Comparison of ENCODE assay signal across 13 cellular contexts in the genomic region with DNA sequence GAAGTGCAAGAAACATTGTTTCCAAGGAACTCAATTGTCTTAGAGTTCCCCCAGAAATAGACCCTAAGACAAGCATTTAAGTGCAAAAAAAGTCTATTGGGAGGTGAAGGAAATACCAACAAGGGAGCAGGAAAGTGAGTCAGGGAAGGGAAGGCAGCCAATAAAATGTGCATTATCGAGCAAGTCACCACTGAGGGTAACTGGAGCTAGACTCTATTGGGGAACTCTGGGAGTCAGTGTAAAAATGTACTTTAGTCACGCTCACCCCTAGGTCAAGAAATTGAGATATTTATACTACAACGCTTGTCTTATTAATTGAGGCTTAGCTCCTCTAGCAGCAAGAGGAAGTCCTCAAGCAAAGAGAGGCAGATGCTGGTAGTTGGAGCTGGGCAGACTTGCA.
A peak's percentile ranks its signal among the peaks of the same experiment; 100 is the strongest.
DNase-seq lines count a peak whose midpoint lies in the region; ATAC-seq and TF ChIP-seq lines count a peak whose summit lies in the region.
"Had no signal": no experiment of that assay in that cellular context is flagged by ENCODE, and none has a peak within 500 bp of the region (broad histone marks: within the 10 kb centered on the region; RNA-seq: fewer than 3 reads in every experiment).

No MANE protein-coding gene starts in this region.

- TF ChIP-seq CTCF in epithelial cell of esophagus (IDR thresholded peaks at IDR 0.05; ENCODE audit: insufficient read depth, low read depth, low read length, missing control alignments) = no peak
- no peak for TF ChIP-seq CTCF in endodermal cell (conservative IDR thresholded peaks at IDR 0.05)

- H3K27me3 Mint-ChIP-seq in CD4-positive, CD25-positive, alpha-beta regulatory T cell = no peaks in the 10 kb centered on the region
- no peaks in the 10 kb centered on the region for H3K27me3 Mint-ChIP-seq in endodermal cell (ENCODE audit: insufficient read depth)

- peaks cover 7% of the 10 kb centered on the region for H3K36me3 Mint-ChIP-seq in CD4-positive, CD25-positive, alpha-beta regulatory T cell
- no peaks in the 10 kb centered on the region for H3K36me3 Mint-ChIP-seq in endodermal cell (ENCODE audit: low read depth)

- no peak overlapping the region for H3K4me3 ChIP-seq in CD4-positive, CD25-positive, alpha-beta regulatory T cell (ENCODE audit: low read depth, low read length)
- H3K4me3 ChIP-seq in epithelial cell of esophagus (ENCODE audit: low read length) = no peak overlapping the region
- no peak overlapping the region for H3K4me3 ChIP-seq in endodermal cell (ENCODE audit: low read length)
- H3K4me3 ChIP-seq: ovary had no signal

- peaks cover 1 to 13% (median 6%) of the 10 kb centered on the region in 7 donors for H3K9me3 Mint-ChIP-seq in CD4-positive, CD25-positive, alpha-beta regulatory T cell
- H3K9me3 Mint-ChIP-seq in endodermal cell = peaks cover 11% of the 10 kb centered on the region

- H3K27ac ChIP-seq in CD4-positive, CD25-positive, alpha-beta regulatory T cell (ENCODE audit: insufficient read depth, low read length, poor library complexity, severe bottlenecking) = no peak overlapping the region
- no peak overlapping the region for H3K27ac ChIP-seq in endodermal cell (ENCODE audit: low read depth, low read length)
- H3K27ac ChIP-seq: ovary had no signal

- H3K4me1 Mint-ChIP-seq in CD4-positive, CD25-positive, alpha-beta regulatory T cell = peaks cover 8 to 28% (median 23%) of the 10 kb centered on the region in 4 donors
- no peaks in the 10 kb centered on the region for H3K4me1 Mint-ChIP-seq in endodermal cell

- no peaks in the 10 kb centered on the region for H3K4me1 ChIP-seq in CD4-positive, CD25-positive, alpha-beta regulatory T cell (ENCODE audit: control insufficient read depth, insufficient read depth, low read length, poor library complexity, severe bottlenecking)
- no peaks in the 10 kb centered on the region for H3K4me1 ChIP-seq in endodermal cell (ENCODE audit: control insufficient read depth, insufficient read depth, low read length)
- H3K4me1 ChIP-seq: Caco-2 had no signal

- peak overlapping the region in 2 of 3 donors; percentile 9 to 29 for H3K27ac Mint-ChIP-seq in CD4-positive, CD25-positive, alpha-beta regulatory T cell
- H3K27ac Mint-ChIP-seq in endodermal cell = no peak overlapping the region

- DNase-seq in CD4-positive, CD25-positive, alpha-beta regulatory T cell = no peak
- DNase-seq in RPMI7951 (ENCODE audit: low read depth) = peak; percentile 82
- DNase-seq in epithelial cell of esophagus (ENCODE audit: low read depth) = peak; percentile 61
- peak; percentile 21 for DNase-seq in mucosa of gallbladder (ENCODE audit: low spot score)
- no peak for DNase-seq in endodermal cell
- no peak for DNase-seq in DMS53 (lab: John Stamatoyannopoulos, UW)
- DNase-seq in KG1 (lab: John Stamatoyannopoulos, UW) = no peak
- DNase-seq: activated CD4-positive, alpha-beta T cell treated with anti-CD3 and anti-CD28 coated beads, Interleukin-2, amount 50 U/mL, for 1 hour; activated naive CD4-positive, alpha-beta T cell treated with anti-CD3 and anti-CD28 coated beads, Interleukin-2, amount 50 U/mL, for 16 hours; Caco-2; ovary; SW 1271 had no signal

- H3K9ac ChIP-seq in endodermal cell (ENCODE audit: extremely low read depth, low read length, poor library complexity, severe bottlenecking) = no peak overlapping the region

- WGBS in endodermal cell (ENCODE audit: insufficient coverage in 1 of 2, insufficient read length in 1 of 2), 2 experiments = 90 to 100% methylated on average over 2 to 3 of the region's 3 CpGs

- H3K27me3 ChIP-seq in CD4-positive, CD25-positive, alpha-beta regulatory T cell (ENCODE audit: control insufficient read depth, insufficient read depth, low read length) = no peaks in the 10 kb centered on the region
- H3K27me3 ChIP-seq in endodermal cell (ENCODE audit: control insufficient read depth, insufficient read depth, low read length, poor library complexity, severe bottlenecking) = no peaks in the 10 kb centered on the region
- H3K27me3 ChIP-seq: ovary had no signal

- H3K4me3 Mint-ChIP-seq in CD4-positive, CD25-positive, alpha-beta regulatory T cell = peak overlapping the region in 1 of 4 donors; percentile 17
- no peak overlapping the region for H3K4me3 Mint-ChIP-seq in endodermal cell

- no peak for ATAC-seq in CD4-positive, CD25-positive, alpha-beta regulatory T cell (ENCODE audit: low read depth in 2 of 2)
- ATAC-seq in HG02759 (IDR thresholded peaks at IDR 0.05; ENCODE audit: unreplicated experiment) = no peak

- no peaks in the 10 kb centered on the region for H3K36me3 ChIP-seq in CD4-positive, CD25-positive, alpha-beta regulatory T cell (ENCODE audit: control insufficient read depth, insufficient read depth, low read length)
- no peaks in the 10 kb centered on the region for H3K36me3 ChIP-seq in endodermal cell (ENCODE audit: control insufficient read depth, insufficient read depth, low read length)
- H3K36me3 ChIP-seq: ovary had no signal

- H3K9me3 ChIP-seq in CD4-positive, CD25-positive, alpha-beta regulatory T cell (ENCODE audit: control insufficient read depth in 2 of 2, low read length in 2 of 2) = no peaks in the 10 kb centered on the region
- H3K9me3 ChIP-seq in endodermal cell (ENCODE audit: control insufficient read depth, low read length) = no peaks in the 10 kb centered on the region
- H3K9me3 ChIP-seq: ovary had no signal

Comparison
In these comparisons a context has a peak if more than half of its experiments do, and no peak if none do; other contexts are left out.
1. DNase-seq: peak in RPMI7951 (single experiment), epithelial cell of esophagus (single experiment) and mucosa of gallbladder (single experiment); none in CD4-positive, CD25-positive, alpha-beta regulatory T cell (0 of 3), endodermal cell (single experiment), DMS53 (single experiment) and KG1 (single experiment).